Comparison of ENCODE assay signal across 16 cellular contexts in genomic region chr16:69244336-69244735, GRCh38.
"Had no signal": no experiment of that assay in that cellular context is flagged by ENCODE, and none has a peak within 500 bp of the region (broad histone marks: within the 10 kb centered on the region; RNA-seq: fewer than 3 reads in every experiment).

No MANE protein-coding gene starts in this region.

- H3K27me3 Mint-ChIP-seq: natural killer cell treated with Interleukin-12 subunit alpha and Interleukin-12 subunit beta and Interleukin-15 and Interleukin-18, amount 100 ng/mL, for 72 hours had no signal

- H3K36me3 Mint-ChIP-seq: natural killer cell treated with Interleukin-12 subunit alpha and Interleukin-12 subunit beta and Interleukin-15 and Interleukin-18, amount 100 ng/mL, for 72 hours had no signal

- ATAC-seq: left cardiac atrium; left ventricle myocardium superior; natural killer cell treated with Interleukin-12 subunit alpha and Interleukin-12 subunit beta and Interleukin-15 and Interleukin-18, amount 100 ng/mL, for 72 hours had no signal

- DNase-seq: effector CD4-positive, alpha-beta T cell; endodermal cell; foreskin melanocyte; head of caudate nucleus; kidney; left cardiac atrium; left ventricle myocardium superior; mesenchymal stem cell; midbrain; sigmoid colon; stimulated activated CD4-positive, alpha-beta T cell treated with anti-CD3 and anti-CD28 coated beads, Interleukin-2, amount 100 ng/mL, for 24 hours; stimulated activated CD4-positive, alpha-beta T cell treated with anti-CD3 and anti-CD28 coated beads, Interleukin-4, amount 100 ng/mL, for 4 hours; stimulated activated naive CD4-positive, alpha-beta T cell; stomach; substantia nigra had no signal

- H3K27ac Mint-ChIP-seq: endodermal cell; natural killer cell treated with Interleukin-12 subunit alpha and Interleukin-12 subunit beta and Interleukin-15 and Interleukin-18, amount 100 ng/mL, for 72 hours had no signal

- H3K4me3 Mint-ChIP-seq: endodermal cell; natural killer cell treated with Interleukin-12 subunit alpha and Interleukin-12 subunit beta and Interleukin-15 and Interleukin-18, amount 100 ng/mL, for 72 hours had no signal

- H3K9me3 Mint-ChIP-seq: endodermal cell; natural killer cell treated with Interleukin-12 subunit alpha and Interleukin-12 subunit beta and Interleukin-15 and Interleukin-18, amount 100 ng/mL, for 72 hours had no signal
